In genomic region chr7:32777041-32777666, GRCh38 we compare ENCODE assay signal across 7 cellular contexts.
DNase-seq lines count a peak whose midpoint lies in the region; ATAC-seq, FAIRE-seq and TF ChIP-seq lines count a peak whose summit lies in the region.
"Not testable (repeated sequence)": the region's sequence is repeated elsewhere in the genome, so short reads cannot be mapped to it uniquely, and the experiment has no call there.

No MANE protein-coding gene starts in this region.

- not testable (repeated sequence) for BruUV-seq in GM12878 (replicated peaks; lab: Mats Ljungman, UMichigan)

- not testable (repeated sequence) for H3K79me2 ChIP-seq in GM12878 (ENCODE audit: control insufficient read depth, insufficient read depth, low read length); osteoblast (ENCODE audit: insufficient read depth, low read length)

- TF ChIP-seq RAD21 in GM12878 (IDR thresholded peaks at IDR 0.05; ENCODE audit: insufficient read depth, low read depth, low read length) = not testable (repeated sequence)

- TF ChIP-seq CTCF in RWPE2 (IDR thresholded peaks at IDR 0.05; ENCODE audit: poor library complexity, severe bottlenecking); GM12878 (IDR thresholded peaks at IDR 0.05 in 2 of 3, conservative IDR thresholded peaks at IDR 0.05 in 1 of 3; ENCODE audit: control insufficient read depth in 2 of 3, extremely low read depth in 1 of 3, insufficient read depth in 1 of 3, low read depth in 3 of 3, low read length in 3 of 3); osteoblast (IDR thresholded peaks at IDR 0.05; ENCODE audit: extremely low read depth, low read depth, low read length): not testable (repeated sequence)

- TF ChIP-seq POLR2A in H54 (IDR thresholded peaks at IDR 0.05; ENCODE audit: low read depth, low read length); GM12878 (IDR thresholded peaks at IDR 0.05; ENCODE audit: low read depth, low read length): not testable (repeated sequence)

- H3K4me1 ChIP-seq in RWPE2 (ENCODE audit: insufficient read depth, poor library complexity, severe bottlenecking); GM12878 (ENCODE audit: control insufficient read depth, insufficient read depth, low read length); osteoblast (ENCODE audit: insufficient read depth, low read length): not testable (repeated sequence)

- H2AFZ ChIP-seq in GM12878 (ENCODE audit: control insufficient read depth, low read depth, low read length); osteoblast (ENCODE audit: low read length): not testable (repeated sequence)

- SMC1A ChIA-PET in GM12878 (lab: Charles Lee; ENCODE audit: uncharacterized antibody, unreplicated experiment) = not testable (repeated sequence)

- H3K27ac ChIP-seq in RWPE2 (ENCODE audit: poor library complexity, severe bottlenecking); GM12878 (ENCODE audit: control insufficient read depth, insufficient read depth): not testable (repeated sequence)
- peak overlapping the region; percentile 8 for H3K27ac ChIP-seq in osteoblast (ENCODE audit: low read depth, low read length)

- RAD21 ChIA-PET in GM12878 (lab: Charles Lee; ENCODE audit: unreplicated experiment) = not testable (repeated sequence)

- CTCF ChIA-PET in GM12878 (lab: Yijun Ruan, JAX) = not testable (repeated sequence)

- 21% methylated on average over 4 of the region's 4 CpGs for WGBS in GM12878 (ENCODE audit: insufficient coverage, insufficient replicate concordance, low lambda C conversion rate, missing lambda C conversion rate)

- DNase-seq in AG20443 (ENCODE audit: low spot score) = peak; percentile 32
- DNase-seq in H54 (ENCODE audit: insufficient read length, low spot score); RWPE2 (ENCODE audit: low spot score); GM12878 (ENCODE audit: low read depth, low spot score): not testable (repeated sequence)
- peak; percentile 84 for DNase-seq in LHCN-M2 (ENCODE audit: low read depth)
- peak; percentile 18 for DNase-seq in fibroblast of peridontal ligament (ENCODE audit: extremely low read depth)
- peak; percentile 13 for DNase-seq in osteoblast (ENCODE audit: insufficient read length, low spot score, missing footprints)

- POLR2A ChIA-PET in GM12878 (lab: Charles Lee) = not testable (repeated sequence)

- H3K4me3 ChIP-seq in RWPE2 (ENCODE audit: severe bottlenecking); GM12878; osteoblast (ENCODE audit: insufficient read depth, low read length): not testable (repeated sequence)

- H3K27me3 ChIP-seq in RWPE2 (ENCODE audit: insufficient read depth, poor library complexity, severe bottlenecking); GM12878 (replicated peaks in 1 of 2; ENCODE audit: control insufficient read depth in 2 of 2, insufficient read depth in 2 of 2, low read length in 1 of 2); osteoblast (ENCODE audit: insufficient read depth, low read length): not testable (repeated sequence)

- not testable (repeated sequence) for H3K9ac ChIP-seq in GM12878 (ENCODE audit: control insufficient read depth, insufficient read depth, low read length)

- TF ChIP-seq EP300 in GM12878 (IDR thresholded peaks at IDR 0.05; ENCODE audit: borderline replicate concordance in 1 of 2, control insufficient read depth in 1 of 2, low read depth in 2 of 2, low read length in 2 of 2) = not testable (repeated sequence)

- H4K20me1 ChIP-seq in GM12878 (ENCODE audit: control insufficient read depth, insufficient read depth); osteoblast (ENCODE audit: insufficient read depth, low read length): not testable (repeated sequence)

- ATAC-seq in RWPE2 (ENCODE audit: low read depth) = peak; percentile 70
- not testable (repeated sequence) for ATAC-seq in GM12878

- peak; percentile 43 for FAIRE-seq in H54 (lab: Jason Lieb, UNC)
- FAIRE-seq in GM12878 (lab: Jason Lieb, UNC) = peak; percentile 71

- not testable (repeated sequence) for H3K4me2 ChIP-seq in GM12878 (ENCODE audit: control insufficient read depth, insufficient read depth); osteoblast (ENCODE audit: insufficient read depth, low read length)

- in situ Hi-C loops in GM12878 (cut with MboI) = not testable (repeated sequence)

- intact Hi-C loops in GM12878 (cut with micrococcal nuclease; ENCODE audit: unreplicated experiment) = not testable (repeated sequence)

- not testable (repeated sequence) for H3K9me3 ChIP-seq in RWPE2 (ENCODE audit: severe bottlenecking); GM12878 (replicated peaks; ENCODE audit: control insufficient read depth, insufficient read depth, low read length); osteoblast (ENCODE audit: low read depth, low read length)

- H3K36me3 ChIP-seq in RWPE2 (ENCODE audit: low read depth); GM12878 (ENCODE audit: control insufficient read depth in 2 of 2, insufficient read depth in 2 of 2, low read length in 1 of 2); osteoblast (ENCODE audit: insufficient read depth, low read length): not testable (repeated sequence)
